In genomic region chr16:84529607-84530006, GRCh38 we compare ENCODE assay signal across 2 cellular contexts.
TF ChIP-seq lines count a peak whose summit lies in the region.

No MANE protein-coding gene starts in this region.

TF ChIP-seq in IMR-90, 13 proteins besides CTCF, POLR2A, EP300 and RAD21:
- TF ChIP-seq MAZ (IDR thresholded peaks at IDR 0.05; ENCODE audit: borderline replicate concordance, low read depth, low read length) (no peak), RCOR1 (IDR thresholded peaks at IDR 0.05; ENCODE audit: insufficient replicate concordance, low read length) (no peak), MXI1 (IDR thresholded peaks at IDR 0.05; ENCODE audit: borderline replicate concordance, low read depth, low read length) (no peak), SMC3 (IDR thresholded peaks at IDR 0.05; ENCODE audit: low read depth, low read length) (no peak), FOS (IDR thresholded peaks at IDR 0.05; ENCODE audit: low read depth, low read length) (no peak), CEBPB (IDR thresholded peaks at IDR 0.05; ENCODE audit: low read depth, low read length) (no peak), NFE2L2 (IDR thresholded peaks at IDR 0.05; ENCODE audit: low read depth, low read length) (no peak), USF2 (IDR thresholded peaks at IDR 0.05; ENCODE audit: low read depth, low read length) (no peak), RFX5 (IDR thresholded peaks at IDR 0.05; ENCODE audit: low read depth, low read length) (no peak), CHD1 (IDR thresholded peaks at IDR 0.05; ENCODE audit: low read depth, low read length) (no peak), ELK1 (IDR thresholded peaks at IDR 0.05; ENCODE audit: borderline replicate concordance, low read depth, low read length) (no peak), MAFK (IDR thresholded peaks at IDR 0.05; ENCODE audit: low read depth, low read length) (no peak), BHLHE40 (IDR thresholded peaks at IDR 0.05; ENCODE audit: low read depth, low read length) (no peak)

TF ChIP-seq in K562, 482 proteins besides CTCF, POLR2A, EP300 and RAD21:
- TF ChIP-seq ZBTB11 (CRISPR knock-in tag; IDR thresholded peaks at IDR 0.05) (no peak), IFI16 (CRISPR knock-in tag; IDR thresholded peaks at IDR 0.05) (no peak), MIER1 (IDR thresholded peaks at IDR 0.05; ENCODE audit: low read depth) (no peak), RBM25 (IDR thresholded peaks at IDR 0.05; ENCODE audit: low read depth, low read length, severe bottlenecking) (peak; percentile 69)
TF ChIP-seq in K562: peak in this region for 1.
